In genomic region chr3:152257246-152258074, GRCh38 we compare ENCODE assay signal across 8 cellular contexts. TPM values are rescaled to one million over a fixed set of nuclear protein-coding genes. Genes with fewer than 3 reads are reported as not detected.
DNase-seq lines count a peak whose midpoint lies in the region; ATAC-seq and TF ChIP-seq lines count a peak whose summit lies in the region.

No MANE protein-coding gene starts in this region.

- H3K4me2 ChIP-seq in PC-3 (ENCODE audit: low read length), result no peak overlapping the region

- H3F3A ChIP-seq in PC-3 (ENCODE audit: low read length, unreplicated experiment), result no peaks in the 10 kb centered on the region

- CTCF ChIA-PET in PC-3 (lab: Charles Lee), result no interaction called here

- peaks cover 0 to 35% (median 11%) of the 10 kb centered on the region in 3 donors for H3K4me1 ChIP-seq in gastroesophageal sphincter
- peaks cover 32% of the 10 kb centered on the region for H3K4me1 ChIP-seq in PC-3 (ENCODE audit: insufficient read depth, low read length)

- no peaks in the 10 kb centered on the region for H4K20me1 ChIP-seq in PC-3 (ENCODE audit: low read length)

- DNase-seq in iPS-NIHi7 (ENCODE audit: extremely low spot score) (no peak), NCI-H128 (lab: John Stamatoyannopoulos, UW; ENCODE audit: unreplicated experiment) (no peak), NCI-H774 (lab: John Stamatoyannopoulos, UW) (no peak), PC-3 (no peak)

- TF ChIP-seq CTCF in gastroesophageal sphincter (IDR thresholded peaks at IDR 0.05) (no peak), PC-3 (conservative IDR thresholded peaks at IDR 0.05; ENCODE audit: low read depth, low read length) (no peak)

- TF ChIP-seq POLR2A in gastroesophageal sphincter (IDR thresholded peaks at IDR 0.05), result no peak

- H3K27ac ChIP-seq in KOPT-K1 (ENCODE audit: low read depth, low read length, poor library complexity, severe bottlenecking), result peak overlapping the region; percentile 75
- peak overlapping the region; percentile 67 to 79 (median 72) for H3K27ac ChIP-seq in gastroesophageal sphincter
- no peak overlapping the region for H3K27ac ChIP-seq in PC-3 (ENCODE audit: low read length)

- POLR2A ChIA-PET in PC-3 (lab: Charles Lee; ENCODE audit: unreplicated experiment), result no interaction called here

- H3K9ac ChIP-seq in PC-3 (ENCODE audit: low read length), result no peak overlapping the region

- H3K27me3 ChIP-seq in gastroesophageal sphincter (no peaks in the 10 kb centered on the region), PC-3 (ENCODE audit: low read length) (no peaks in the 10 kb centered on the region)

- TF ChIP-seq EP300 in gastroesophageal sphincter (IDR thresholded peaks at IDR 0.05), result no peak

- no peaks in the 10 kb centered on the region for H3K9me2 ChIP-seq in PC-3 (replicated peaks; ENCODE audit: low read length)

- H3K9me3 ChIP-seq in KOPT-K1 (ENCODE audit: insufficient read depth, low read length, poor library complexity, severe bottlenecking) (no peaks in the 10 kb centered on the region), gastroesophageal sphincter (no peaks in the 10 kb centered on the region), PC-3 (ENCODE audit: low read length) (no peaks in the 10 kb centered on the region)

- BruUV-seq in PC-3 (replicated peaks; lab: Mats Ljungman, UMichigan), result no TSS peak

- intact Hi-C loops in PC-3 (cut with micrococcal nuclease), result loop anchor here (5.0 kb wide), 1 partner anchor 45 kb away; no protein-coding TSS in a partner anchor

- WGBS in gastroesophageal sphincter (ENCODE audit: low coverage in 1 of 2), 2 donors, result 41 to 61% methylated on average over 6 of the region's 6 CpGs

- peaks cover 32% of the 10 kb centered on the region for H3K36me3 ChIP-seq in KOPT-K1 (ENCODE audit: insufficient read depth, low read length)
- no peaks in the 10 kb centered on the region for H3K36me3 ChIP-seq in gastroesophageal sphincter
- H3K36me3 ChIP-seq in PC-3 (ENCODE audit: low read depth, low read length), result no peaks in the 10 kb centered on the region

- H3K4me3 ChIP-seq in gastroesophageal sphincter (no peak overlapping the region), PC-3 (ENCODE audit: low read length) (no peak overlapping the region)

- ATAC-seq in GM18502 (IDR thresholded peaks at IDR 0.05; ENCODE audit: poor library complexity, unreplicated experiment), result peak; percentile 78
- peak; percentile 69 for ATAC-seq in GM21723 (IDR thresholded peaks at IDR 0.05; ENCODE audit: unreplicated experiment)
- ATAC-seq in gastroesophageal sphincter, result no peak
- ATAC-seq in PC-3, result no peak

- H2AFZ ChIP-seq in PC-3 (ENCODE audit: low read length), result no peak overlapping the region

- no peaks in the 10 kb centered on the region for H3K79me2 ChIP-seq in PC-3 (ENCODE audit: low read length)

RNA-seq across cellular contexts. Expression of gene MBNL1, which starts 11.3 kb away (rescaled TPM):
- total RNA-seq in gastroesophageal sphincter (100 to 1,000 TPM; 623 to 745 (median 684) TPM), PC-3 (2014; rRNA removed) (150 and 161 TPM in 2 replicates)

Comparison
In these comparisons a context has a peak if more than half of its experiments do, and no peak if none do; other contexts are left out.
1. ATAC-seq: peak in GM18502 (single experiment) and GM21723 (single experiment); none in gastroesophageal sphincter (single experiment) and PC-3 (single experiment).